1 cellular context compared by ENCODE assay signal in the genomic region with DNA sequence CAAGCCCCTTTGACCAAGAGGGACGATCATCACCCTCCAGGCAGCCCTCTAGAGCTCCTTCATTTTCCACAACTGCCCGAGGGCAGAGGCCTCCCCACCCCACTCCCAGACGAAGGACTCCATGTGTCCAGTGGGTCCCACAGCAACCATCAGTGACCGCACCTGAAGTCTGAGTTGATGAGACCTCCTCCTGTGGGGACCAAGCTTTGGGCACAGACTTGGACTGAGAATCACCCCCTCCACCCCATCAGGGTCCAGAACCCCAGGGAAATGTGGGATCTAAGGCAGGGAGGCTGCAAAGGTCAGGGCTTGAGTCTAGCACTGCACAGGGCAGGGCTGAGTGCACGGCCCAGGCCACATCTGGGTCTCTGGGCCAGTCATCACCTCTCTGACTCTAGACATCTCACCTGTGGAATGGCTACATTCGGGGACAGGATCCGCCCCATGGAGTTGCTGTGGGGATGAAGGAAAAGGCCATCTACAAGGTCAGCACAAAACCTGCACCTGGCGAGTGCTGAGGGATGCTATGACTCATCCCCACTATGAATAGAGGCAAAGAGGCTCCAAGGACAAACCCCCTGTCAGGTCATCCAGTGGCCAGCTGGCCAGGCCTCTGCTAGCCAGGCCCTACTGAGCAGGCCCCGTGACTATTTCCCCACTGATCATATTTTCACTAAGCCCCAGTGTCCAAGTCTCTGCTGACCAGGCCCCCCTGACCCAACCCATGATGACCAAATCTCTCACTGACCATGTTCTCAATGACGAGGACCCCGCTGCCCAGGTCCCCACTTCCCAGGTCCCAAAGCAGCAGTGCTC.
TF ChIP-seq lines count a peak whose summit lies in the region.

No MANE protein-coding gene starts in this region.

TF ChIP-seq in HepG2, 621 proteins besides CTCF, POLR2A, EP300 and RAD21 (continued from another document):
- TF ChIP-seq, protein P1, sequence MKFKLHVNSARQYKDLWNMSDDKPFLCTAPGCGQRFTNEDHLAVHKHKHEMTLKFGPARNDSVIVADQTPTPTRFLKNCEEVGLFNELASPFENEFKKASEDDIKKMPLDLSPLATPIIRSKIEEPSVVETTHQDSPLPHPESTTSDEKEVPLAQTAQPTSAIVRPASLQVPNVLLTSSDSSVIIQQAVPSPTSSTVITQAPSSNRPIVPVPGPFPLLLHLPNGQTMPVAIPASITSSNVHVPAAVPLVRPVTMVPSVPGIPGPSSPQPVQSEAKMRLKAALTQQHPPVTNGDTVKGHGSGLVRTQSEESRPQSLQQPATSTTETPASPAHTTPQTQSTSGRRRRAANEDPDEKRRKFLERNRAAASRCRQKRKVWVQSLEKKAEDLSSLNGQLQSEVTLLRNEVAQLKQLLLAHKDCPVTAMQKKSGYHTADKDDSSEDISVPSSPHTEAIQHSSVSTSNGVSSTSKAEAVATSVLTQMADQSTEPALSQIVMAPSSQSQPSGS (CRISPR knock-in tag; IDR thresholded peaks at IDR 0.05): no peak
- TF ChIP-seq FOSL2 (CRISPR knock-in tag; IDR thresholded peaks at IDR 0.05): peak; percentile 88
